25 cellular contexts compared by ENCODE assay signal in the genomic region with DNA sequence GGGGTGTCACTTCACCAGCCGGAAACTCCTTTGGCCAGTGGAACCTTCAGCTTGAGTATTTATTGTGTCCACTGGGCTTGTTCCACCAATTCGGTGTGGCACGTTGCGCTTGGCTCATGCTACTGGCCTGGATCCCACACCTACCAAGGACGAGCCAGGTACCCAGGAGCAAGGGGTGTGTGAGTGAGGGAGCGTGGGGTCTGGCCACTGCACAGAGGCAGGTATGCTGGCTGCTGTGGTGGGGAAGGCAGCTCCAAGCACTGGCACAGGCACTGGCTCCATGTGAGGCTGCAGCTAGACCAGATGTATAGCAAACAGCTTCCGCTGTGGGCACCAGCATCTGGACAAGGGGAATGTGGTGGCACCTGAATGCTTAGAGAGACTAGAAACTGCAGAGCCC. TPM values are rescaled to one million over a fixed set of nuclear protein-coding genes. Genes with fewer than 3 reads are reported as not detected.
"Had no signal": no experiment of that assay in that cellular context is flagged by ENCODE, and none has a peak within 500 bp of the region (broad histone marks: within the 10 kb centered on the region; RNA-seq: fewer than 3 reads in every experiment).

No MANE protein-coding gene starts in this region.

- H3K9ac ChIP-seq: KMS-11, SK-N-SH had no signal

- H3K27ac ChIP-seq: HL-60, KMS-11 had no signal

- H3K4me1 Mint-ChIP-seq: IgD-negative memory B cell had no signal

- H3K27ac Mint-ChIP-seq: IgD-negative memory B cell had no signal

- FAIRE-seq: HTR-8/SVneo, K562, RCC 7860 had no signal

- H3K27me3 Mint-ChIP-seq: IgD-negative memory B cell had no signal

- H3K4me3 Mint-ChIP-seq: IgD-negative memory B cell had no signal

- H3K36me3 Mint-ChIP-seq: IgD-negative memory B cell had no signal

- H3K4me3 ChIP-seq: K562 had no signal

- DNase-seq: Kasumi-1, MM.1S, NCI-H1092 treated with DMSO at 0.1 percent for 48 hours, NCI-H1436, NCI-H187, NCI-H2029, NCI-H2081 treated with DMSO at 0.1 percent for 48 hours, NCI-H2171, NCI-H226, NCI-H446, NCI-H510A, NCI-H524 treated with DMSO at 0.1 percent for 48 hours, NCI-H69, NCI-H774, RPMI8226, SHP77, SK-N-SH had no signal

- H3K9me3 ChIP-seq: SK-N-SH had no signal

- H3K4me2 ChIP-seq: KMS-11, SK-N-SH had no signal

RNA-seq across cellular contexts. Expression of gene CYLC2, which starts 28.1 kb away (rescaled TPM):
- total RNA-seq: K562, M059J, SK-MEL-5 had no signal
- polyA plus RNA-seq: IgD-negative memory B cell, K562, SK-N-SH had no signal
